8 cellular contexts compared by ENCODE assay signal in genomic region chr17:45432405-45433113, GRCh38. TPM values are rescaled to one million over a fixed set of nuclear protein-coding genes. Genes with fewer than 3 reads are reported as not detected.
DNase-seq lines count a peak whose midpoint lies in the region; ATAC-seq and TF ChIP-seq lines count a peak whose summit lies in the region.

Gene ARHGAP27 (minus strand): TSS chr17:45432870. CDS start chr17:45430279, 2,591 bp downstream.

- no TSS peak for BruUV-seq in PC-3 (replicated peaks; lab: Mats Ljungman, UMichigan)

- H4K20me1 ChIP-seq in PC-3 (ENCODE audit: low read length) = no peaks in the 10 kb centered on the region

- H3K9ac ChIP-seq in PC-3 (ENCODE audit: low read length) (peak within 1 kb of the TSS; percentile 83), colonic mucosa (ENCODE audit: low read depth in 2 of 2, low read length in 2 of 2) (peak within 1 kb of the TSS; percentile 84 to 93)

- TF ChIP-seq POLR2A in lower leg skin (IDR thresholded peaks at IDR 0.05) = no peak

- DNase-seq in DMS 273 (lab: John Stamatoyannopoulos, UW; ENCODE audit: unreplicated experiment) (peak; percentile 53), DMS 273 treated with DMSO at 0.1 percent for 48 hours (lab: John Stamatoyannopoulos, UW) (no peak), PC-3 (peak; percentile 82), colonic mucosa (peak; percentile 77), lower leg skin (ENCODE audit: low spot score in 2 of 2) (peak; percentile 59 to 93), thoracic aorta (ENCODE audit: low spot score) (no peak)

- H3K4me3 ChIP-seq in PC-3 (ENCODE audit: low read length) (peak within 1 kb of the TSS; percentile 83), colonic mucosa (peak within 1 kb of the TSS; percentile 65), lower leg skin (ENCODE audit: low read depth, poor library complexity, severe bottlenecking) (peak within 1 kb of the TSS; percentile 30), thoracic aorta (peak within 1 kb of the TSS; percentile 74)

- H3K36me3 ChIP-seq in PC-3 (ENCODE audit: low read depth, low read length) = no peaks in the 10 kb centered on the region
- H3K36me3 ChIP-seq in colonic mucosa = no peaks in the 10 kb centered on the region
- H3K36me3 ChIP-seq in thoracic aorta = peaks cover 23% of the 10 kb centered on the region

- CTCF ChIA-PET in PC-3 (lab: Charles Lee) = interaction anchor here (0.5 kb wide), 1 partner anchor 1233 kb away, joined by 3 read pairs; the partner anchor contains the start of gene ATXN7L3

- peaks cover 34% of the 10 kb centered on the region for H3K4me1 ChIP-seq in PC-3 (ENCODE audit: insufficient read depth, low read length)
- H3K4me1 ChIP-seq in colonic mucosa = peaks cover 10% of the 10 kb centered on the region
- peaks cover 31 to 45% of the 10 kb centered on the region in 2 donors for H3K4me1 ChIP-seq in thoracic aorta (ENCODE audit: control insufficient read depth in 1 of 2, low read depth in 2 of 2)

- H2AFZ ChIP-seq in PC-3 (ENCODE audit: low read length) = peak within 1 kb of the TSS; percentile 88

- TF ChIP-seq CTCF in PC-3 (conservative IDR thresholded peaks at IDR 0.05; ENCODE audit: low read depth, low read length) (no peak), colonic mucosa (IDR thresholded peaks at IDR 0.05) (no peak), lower leg skin (IDR thresholded peaks at IDR 0.05) (no peak), thoracic aorta (IDR thresholded peaks at IDR 0.05) (no peak)

- 2% methylated on average over 17 to 49 of the region's 64 CpGs for WGBS in lower leg skin, 2 donors

- H3K9me3 ChIP-seq in PC-3 (ENCODE audit: low read length) = no peaks in the 10 kb centered on the region
- H3K9me3 ChIP-seq in colonic mucosa = no peaks in the 10 kb centered on the region
- no peaks in the 10 kb centered on the region for H3K9me3 ChIP-seq in thoracic aorta

- no peaks in the 10 kb centered on the region for H3K27me3 ChIP-seq in PC-3 (ENCODE audit: low read length)
- no peaks in the 10 kb centered on the region for H3K27me3 ChIP-seq in colonic mucosa
- no peaks in the 10 kb centered on the region for H3K27me3 ChIP-seq in thoracic aorta (replicated peaks; ENCODE audit: insufficient read depth)

- intact Hi-C loops in PC-3 (cut with micrococcal nuclease) = no loop called here
- intact Hi-C loops in colonic mucosa (cut with DNase I) = no loop called here
- intact Hi-C loops in lower leg skin (cut with DNase I; ENCODE audit: low total_unique reads) = no loop called here

- H3K9me2 ChIP-seq in PC-3 (replicated peaks; ENCODE audit: low read length) = no peaks in the 10 kb centered on the region

- no peaks in the 10 kb centered on the region for H3F3A ChIP-seq in PC-3 (ENCODE audit: low read length, unreplicated experiment)

- POLR2A ChIA-PET in PC-3 (lab: Charles Lee; ENCODE audit: unreplicated experiment) = no interaction called here

- H3K79me2 ChIP-seq in PC-3 (ENCODE audit: low read length) = peaks cover 12% of the 10 kb centered on the region

- ATAC-seq in PC-3 = peak; percentile 38
- no peak for ATAC-seq in thoracic aorta (ENCODE audit: insufficient number of reproducible peaks, low FRiP score, low read depth)
- ATAC-seq in GM18870 (IDR thresholded peaks at IDR 0.05; ENCODE audit: unreplicated experiment) = no peak
- ATAC-seq in HG03571 (IDR thresholded peaks at IDR 0.05; ENCODE audit: unreplicated experiment) = no peak

- peak within 1 kb of the TSS; percentile 100 for H3K4me2 ChIP-seq in PC-3 (ENCODE audit: low read length)

- H3K27ac ChIP-seq in PC-3 (ENCODE audit: low read length) (peak within 1 kb of the TSS; percentile 76), colonic mucosa (peak within 1 kb of the TSS; percentile 89), thoracic aorta (no peak within 1 kb of the TSS)

RNA-seq across cellular contexts. Expression of gene ARHGAP27, which starts in this region (rescaled TPM):
- 119 and 134 TPM in 2 replicates for total RNA-seq in PC-3 (2014; rRNA removed)
- total RNA-seq in colonic mucosa = 100 to 1,000 TPM; 107 to 165 TPM
- total RNA-seq in lower leg skin = 10 to 100 TPM; 58.5 to 84.4 (median 68.2) TPM
- 10 to 100 TPM; 25.5 to 33.4 TPM for total RNA-seq in thoracic aorta

Comparison
In these comparisons a context has a peak if more than half of its experiments do, and no peak if none do; other contexts are left out.
1. DNase-seq: peak in DMS 273 (single experiment), PC-3 (single experiment), colonic mucosa (single experiment) and lower leg skin (2 of 2); none in DMS 273 treated with DMSO at 0.1 percent for 48 hours (single experiment) and thoracic aorta (single experiment).
2. H3K27ac ChIP-seq: peak in PC-3 (single experiment) and colonic mucosa (single experiment); none in thoracic aorta (0 of 2).
3. H3K4me3 ChIP-seq: peak in every context shown above with its lines; median percentile 83 in PC-3; 74 in thoracic aorta; 65 in colonic mucosa; 30 in lower leg skin.